8 cellular contexts compared by ENCODE assay signal in the genomic region with DNA sequence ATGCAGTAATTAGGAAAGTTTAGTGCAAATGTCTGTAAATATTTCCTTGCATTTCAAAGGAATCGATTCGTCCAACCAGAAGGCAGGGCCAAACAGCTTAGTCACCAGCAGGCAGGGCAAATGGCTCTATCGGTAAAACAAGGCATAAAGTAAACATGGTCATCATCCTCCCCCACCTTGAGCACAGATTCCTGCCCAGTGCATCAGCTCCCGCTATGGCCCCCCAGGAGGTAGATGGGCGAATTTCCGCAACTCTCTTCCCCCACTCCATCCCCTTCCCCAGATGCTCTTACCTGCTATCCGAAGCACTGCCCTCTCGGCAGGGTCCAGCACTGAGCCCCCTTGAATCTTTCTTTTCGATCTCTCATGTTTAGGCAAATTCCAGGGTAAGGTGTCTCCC.
A peak's percentile ranks its signal among the peaks of the same experiment; 100 is the strongest.
DNase-seq lines count a peak whose midpoint lies in the region; ATAC-seq and TF ChIP-seq lines count a peak whose summit lies in the region.

No MANE protein-coding gene starts in this region.

- POLR2A ChIA-PET in Caco-2 (lab: Charles Lee): no interaction called here

- peaks cover 47% of the 10 kb centered on the region for H3K27me3 Mint-ChIP-seq in T-helper 17 cell
- no peaks in the 10 kb centered on the region for H3K27me3 Mint-ChIP-seq in Caco-2 (ENCODE audit: insufficient read depth, unreplicated experiment)

- H3K27ac ChIP-seq in parathyroid adenoma: no peak overlapping the region

- peak overlapping the region; percentile 55 for H3K4me2 ChIP-seq in parathyroid adenoma (ENCODE audit: low read length)

- H3K4me3 Mint-ChIP-seq in T-helper 17 cell (peak overlapping the region; percentile 88), Caco-2 (ENCODE audit: unreplicated experiment) (no peak overlapping the region)

- H3K9ac ChIP-seq in parathyroid adenoma: no peak overlapping the region

- ATAC-seq in T-helper 17 cell: no peak

- H3K4me1 Mint-ChIP-seq in T-helper 17 cell (peaks cover 23% of the 10 kb centered on the region), Caco-2 (ENCODE audit: low read depth, unreplicated experiment) (peaks cover 10% of the 10 kb centered on the region)

- peak overlapping the region; percentile 90 for H3K4me3 ChIP-seq in GM12865 (ENCODE audit: low read depth, low read length)
- peak overlapping the region; percentile 12 for H3K4me3 ChIP-seq in parathyroid adenoma (ENCODE audit: low read depth, low read length)
- no peak overlapping the region for H3K4me3 ChIP-seq in Caco-2 (ENCODE audit: low read depth, low read length)

- H3K79me2 ChIP-seq in parathyroid adenoma: no peaks in the 10 kb centered on the region

- no peaks in the 10 kb centered on the region for H3K27me3 ChIP-seq in parathyroid adenoma (ENCODE audit: control insufficient read depth, insufficient read depth, low read length)
- H3K27me3 ChIP-seq in Caco-2 (replicated peaks; ENCODE audit: control insufficient read depth, insufficient read depth, low read length): no peaks in the 10 kb centered on the region

- CTCF ChIA-PET in Caco-2 (lab: Charles Lee): interaction anchor here (0.6 to 1.8 kb wide), 17 partner anchors 11 to 309 kb away, joined by 3 to 14 read pairs (median 4); no protein-coding TSS in a partner anchor

- no peaks in the 10 kb centered on the region for H3K36me3 ChIP-seq in parathyroid adenoma (ENCODE audit: control insufficient read depth, insufficient read depth, low read length)
- no peaks in the 10 kb centered on the region for H3K36me3 ChIP-seq in Caco-2 (ENCODE audit: control insufficient read depth, insufficient read depth, low read length)

- H3K4me1 ChIP-seq in parathyroid adenoma (no peaks in the 10 kb centered on the region), Caco-2 (peaks cover 11% of the 10 kb centered on the region)

- H3K36me3 Mint-ChIP-seq in T-helper 17 cell (ENCODE audit: low read depth): peaks cover 6% of the 10 kb centered on the region
- no peaks in the 10 kb centered on the region for H3K36me3 Mint-ChIP-seq in Caco-2 (ENCODE audit: insufficient read depth, unreplicated experiment)

- TF ChIP-seq CTCF in GM12865 (IDR thresholded peaks at IDR 0.05; ENCODE audit: insufficient read depth, low read depth, low read length, missing control alignments) (no peak), parathyroid adenoma (IDR thresholded peaks at IDR 0.05) (no peak), Caco-2 (IDR thresholded peaks at IDR 0.05; ENCODE audit: insufficient read depth in 1 of 2, low read depth in 1 of 2, low read length in 1 of 2, severe bottlenecking in 1 of 2, unreplicated experiment in 1 of 2) (no peak)

- intact Hi-C loops in Caco-2 (cut with micrococcal nuclease; ENCODE audit: unreplicated experiment): loop anchor here (1.0 to 10.0 kb wide), 3 partner anchors 142 to 496 kb away; no protein-coding TSS in a partner anchor

- H3K9me3 Mint-ChIP-seq in Caco-2 (ENCODE audit: unreplicated experiment): no peaks in the 10 kb centered on the region

- H3K27ac Mint-ChIP-seq in T-helper 17 cell (peak overlapping the region; percentile 49), Caco-2 (ENCODE audit: unreplicated experiment) (no peak overlapping the region)

- H3K9me3 ChIP-seq in T-helper 17 cell (ENCODE audit: control insufficient read depth, low read length, poor library complexity, severe bottlenecking) (no peaks in the 10 kb centered on the region), parathyroid adenoma (ENCODE audit: control insufficient read depth, low read length) (no peaks in the 10 kb centered on the region), Caco-2 (no peaks in the 10 kb centered on the region)

- BruUV-seq in Caco-2 (replicated peaks; lab: Mats Ljungman, UMichigan): no TSS peak

- no peak overlapping the region for H2AFZ ChIP-seq in parathyroid adenoma

- DNase-seq in GM12865 (ENCODE audit: low read depth) (peak; percentile 40), T-helper 17 cell (no peak), globus pallidus (ENCODE audit: low spot score) (peak; percentile 51), SK-N-DZ (ENCODE audit: low spot score) (no peak), NCI-H2029 treated with DMSO at 0.1 percent for 48 hours (lab: John Stamatoyannopoulos, UW) (no peak), Caco-2 (no peak), NCI-H526 (lab: John Stamatoyannopoulos, UW) (no peak)

Comparison
In these comparisons a context has a peak if more than half of its experiments do, and no peak if none do; other contexts are left out.
1. DNase-seq: peak in GM12865 (single experiment) and globus pallidus (single experiment); none in T-helper 17 cell (0 of 3), SK-N-DZ (single experiment), NCI-H2029 treated with DMSO at 0.1 percent for 48 hours (single experiment), Caco-2 (0 of 2) and NCI-H526 (0 of 2).